Comparison of ENCODE assay signal across 8 cellular contexts in the genomic region with DNA sequence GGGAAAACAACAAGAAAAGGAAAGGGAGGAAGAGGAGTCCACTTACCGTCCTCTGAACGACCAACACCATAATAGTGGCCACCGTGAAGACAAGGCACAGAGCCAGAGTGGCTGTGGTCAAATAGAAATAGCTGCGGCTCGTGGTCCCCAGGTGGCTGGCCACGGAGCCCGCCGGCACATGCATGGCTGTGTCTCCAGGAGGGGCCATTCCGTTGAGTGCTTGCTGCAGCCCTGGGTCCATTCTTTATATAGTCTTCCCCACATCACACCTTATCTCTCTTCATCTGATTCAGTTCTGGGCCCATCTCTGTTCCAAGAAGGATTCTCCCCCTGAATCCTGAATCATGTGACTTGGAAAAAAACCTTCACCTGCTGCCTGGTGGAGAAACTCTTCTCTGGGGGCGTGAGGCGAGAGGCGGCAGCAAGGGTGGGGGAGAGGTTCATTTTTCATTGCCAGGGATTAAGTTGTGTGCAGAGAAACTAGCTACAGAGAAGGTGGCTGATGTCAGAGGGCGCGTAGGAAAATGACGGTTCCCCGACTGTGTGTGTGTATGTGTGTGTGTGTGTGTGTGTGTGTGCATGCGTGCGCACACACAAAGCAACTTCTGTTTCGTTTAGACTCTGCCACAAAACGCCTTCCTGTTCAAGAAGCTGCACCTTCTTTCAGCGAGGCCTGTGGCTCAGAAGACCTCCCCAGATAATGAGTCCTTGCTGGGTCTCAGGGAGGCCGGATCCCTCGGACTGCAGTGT. TPM values are rescaled to one million over a fixed set of nuclear protein-coding genes. Genes with fewer than 3 reads are reported as not detected.
A peak's percentile ranks its signal among the peaks of the same experiment; 100 is the strongest.
DNase-seq lines count a peak whose midpoint lies in the region; ATAC-seq and TF ChIP-seq lines count a peak whose summit lies in the region.

A gene with protein sequence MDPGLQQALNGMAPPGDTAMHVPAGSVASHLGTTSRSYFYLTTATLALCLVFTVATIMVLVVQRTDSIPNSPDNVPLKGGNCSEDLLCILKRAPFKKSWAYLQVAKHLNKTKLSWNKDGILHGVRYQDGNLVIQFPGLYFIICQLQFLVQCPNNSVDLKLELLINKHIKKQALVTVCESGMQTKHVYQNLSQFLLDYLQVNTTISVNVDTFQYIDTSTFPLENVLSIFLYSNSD (minus strand): TSS at position 529 of the 750 bp plus-strand sequence. CDS start 288 bp downstream, at position 241.

- ATAC-seq in GM19351 (IDR thresholded peaks at IDR 0.05; ENCODE audit: unreplicated experiment) (peak; percentile 68), HG03460 (IDR thresholded peaks at IDR 0.05; ENCODE audit: unreplicated experiment) (no peak)

- DNase-seq in UCSD-AML1 (lab: John Stamatoyannopoulos, UW; ENCODE audit: unreplicated experiment) (peak; percentile 70), colonic mucosa (peak; percentile 29), lower leg skin (ENCODE audit: low spot score in 2 of 2) (no peak), NCI-H82 (lab: John Stamatoyannopoulos, UW) (no peak), HK-2 (ENCODE audit: unreplicated experiment) (no peak)
- peak; percentile 11 to 40 for DNase-seq in stimulated activated CD4-positive, alpha-beta T cell treated with anti-CD3 and anti-CD28 coated beads, Interleukin-1b, Interleukin-23, amount 100 ng/mL, for 1 hour (ENCODE audit: low read depth in 2 of 2)

- peak within 1 kb of the TSS; percentile 23 for H3K27ac ChIP-seq in colonic mucosa

- WGBS in lower leg skin, 2 donors: 72 to 86% methylated on average over 23 of the region's 23 CpGs

- no peaks in the 10 kb centered on the region for H3K9me3 ChIP-seq in colonic mucosa

- no peaks in the 10 kb centered on the region for H3K27me3 ChIP-seq in colonic mucosa

- H3K4me3 ChIP-seq in colonic mucosa: peak within 1 kb of the TSS; percentile 17
- H3K4me3 ChIP-seq in lower leg skin (ENCODE audit: low read depth, poor library complexity, severe bottlenecking): no peak within 1 kb of the TSS

- TF ChIP-seq CTCF in colonic mucosa (IDR thresholded peaks at IDR 0.05) (no peak), lower leg skin (IDR thresholded peaks at IDR 0.05) (no peak)

- intact Hi-C loops in colonic mucosa (cut with DNase I): no loop called here
- intact Hi-C loops in lower leg skin (cut with DNase I; ENCODE audit: low total_unique reads): no loop called here

- no peaks in the 10 kb centered on the region for H3K4me1 ChIP-seq in colonic mucosa

- H3K9ac ChIP-seq in colonic mucosa (ENCODE audit: low read depth in 2 of 2, low read length in 2 of 2): peak within 1 kb of the TSS in 1 of 2 donors; percentile 14

- TF ChIP-seq POLR2A in lower leg skin (IDR thresholded peaks at IDR 0.05): no peak

- no peaks in the 10 kb centered on the region for H3K36me3 ChIP-seq in colonic mucosa

RNA-seq across cellular contexts. Expression of the gene that starts here (rescaled TPM):
- total RNA-seq in colonic mucosa (under 1 TPM; 0.88 to 0.91 TPM), lower leg skin (1 to 10 TPM in 2 of 4 donors, under 1 TPM in 2; 0.27 to 2.5 (median 0.93) TPM)

Comparison
In these comparisons a context has a peak if more than half of its experiments do, and no peak if none do; other contexts are left out.
1. Peak in DNase-seq, H3K4me3 ChIP-seq and H3K27ac ChIP-seq in colonic mucosa; RNA of the gene not detected or under 1 TPM.
2. DNase-seq: peak in UCSD-AML1 (single experiment) and stimulated activated CD4-positive, alpha-beta T cell treated with anti-CD3 and anti-CD28 coated beads, Interleukin-1b, Interleukin-23, amount 100 ng/mL, for 1 hour (2 of 2); none in lower leg skin (0 of 2), NCI-H82 (single experiment) and HK-2 (single experiment).